8 cellular contexts compared by ENCODE assay signal in the genomic region with DNA sequence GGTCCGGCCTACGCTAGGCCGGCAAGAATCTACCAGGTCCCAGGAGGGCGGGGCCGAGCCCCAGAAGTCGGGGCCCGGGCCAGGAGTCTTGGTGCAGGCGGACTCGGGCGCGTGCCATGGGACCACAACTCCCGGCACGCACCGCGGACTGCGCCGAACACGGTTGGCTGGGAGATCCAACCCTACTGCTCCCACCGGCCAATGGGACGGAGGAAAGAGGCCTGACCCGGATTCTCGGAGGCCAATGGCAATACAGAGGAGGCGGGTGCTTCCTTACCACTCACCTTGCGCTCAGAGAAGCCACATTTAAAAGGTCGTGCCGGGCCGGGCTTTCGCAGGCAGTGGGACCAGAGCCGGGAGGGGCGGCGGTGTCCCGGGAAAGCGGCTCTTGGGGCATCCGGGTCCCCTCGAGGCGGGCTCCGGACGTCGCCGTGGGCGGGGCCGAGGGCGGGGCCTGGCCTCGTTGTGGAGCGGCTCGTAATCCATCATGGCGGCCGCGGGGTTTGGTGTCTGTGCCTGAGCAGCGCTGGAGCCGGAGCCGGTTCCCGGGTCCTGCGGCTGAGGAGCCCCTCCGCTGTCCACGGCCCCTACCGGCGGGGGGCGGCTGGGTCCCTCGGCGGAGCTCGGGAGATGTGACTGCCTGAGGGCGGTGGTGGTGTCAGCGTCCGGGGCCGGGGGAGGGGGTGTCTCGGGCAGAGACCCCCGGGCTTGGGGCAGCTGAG. TPM values are rescaled to one million over a fixed set of nuclear protein-coding genes. Genes with fewer than 3 reads are reported as not detected.
DNase-seq lines count a peak whose midpoint lies in the region; ATAC-seq and TF ChIP-seq lines count a peak whose summit lies in the region.

No MANE protein-coding gene starts in this region.

- no peaks in the 10 kb centered on the region for H3K27me3 Mint-ChIP-seq in activated T-helper 1 cell treated with anti-CD3 and anti-CD28 coated beads, Interleukin-12 subunit alpha, Interleukin-12 subunit beta, Interleukin-2, Interleukin-4 antibody, amounts not matched to agents 30 ng/mL and 10 ng/mL and 1 ng/mL, durations not matched to agents 14 hours and 24 hours and 36 hours (ENCODE audit: insufficient read depth)
- H3K27me3 Mint-ChIP-seq in naive B cell = no peaks in the 10 kb centered on the region

- H3K27ac Mint-ChIP-seq in activated T-helper 1 cell treated with anti-CD3 and anti-CD28 coated beads, Interleukin-12 subunit alpha, Interleukin-12 subunit beta, Interleukin-2, Interleukin-4 antibody, amounts not matched to agents 30 ng/mL and 10 ng/mL and 1 ng/mL, durations not matched to agents 14 hours and 24 hours and 36 hours = peak overlapping the region; percentile 87
- H3K27ac Mint-ChIP-seq in naive B cell = peak overlapping the region; percentile 91 to 98 (median 95)
- peak overlapping the region; percentile 93 for H3K27ac Mint-ChIP-seq in stimulated activated effector memory CD8-positive, alpha-beta T cell treated with anti-CD3 and anti-CD28 coated beads, Interleukin-12 subunit alpha, Interleukin-12 subunit beta, amount 100 ng/mL, for 72 hours

- peak; percentile 60 to 86 for TF ChIP-seq POLR2A in Peyer's patch (IDR thresholded peaks at IDR 0.05)

- intact Hi-C loops in activated T-helper 1 cell treated with anti-CD3 and anti-CD28 coated beads, Interleukin-12 subunit alpha, Interleukin-12 subunit beta, Interleukin-2, Interleukin-4 antibody, amounts not matched to agents 30 ng/mL and 10 ng/mL and 1 ng/mL, durations not matched to agents 14 hours and 24 hours and 36 hours (cut with micrococcal nuclease) = loop anchor here (1.0 to 10.0 kb wide), 5 partner anchors 19 to 413 kb away; partner anchors contain the start of genes ABL1, EXOSC2, FUBP3 and NUP214

- peak overlapping the region; percentile 94 for H2AFZ ChIP-seq in DND-41 (ENCODE audit: low read depth, low read length)

- peak; percentile 96 for DNase-seq in DND-41
- peak; percentile 97 to 99 (median 97) for DNase-seq in Peyer's patch
- DNase-seq in activated T-helper 1 cell treated with anti-CD3 and anti-CD28 coated beads, Interleukin-12 subunit alpha, Interleukin-12 subunit beta, Interleukin-2, Interleukin-4 antibody, amounts not matched to agents 30 ng/mL and 10 ng/mL and 1 ng/mL, durations not matched to agents 14 hours and 24 hours and 36 hours (ENCODE audit: low spot score) = peak; percentile 94
- DNase-seq in fibroblast of gingiva (ENCODE audit: low read depth) = peak; percentile 99
- DNase-seq in naive B cell = peak; percentile 97
- peak; percentile 90 to 97 for DNase-seq in stimulated activated effector memory CD8-positive, alpha-beta T cell treated with anti-CD3 and anti-CD28 coated beads, Interleukin-12 subunit alpha, Interleukin-12 subunit beta, amount 100 ng/mL, for 72 hours (ENCODE audit: low spot score in 2 of 2)

- H3K36me3 Mint-ChIP-seq in activated T-helper 1 cell treated with anti-CD3 and anti-CD28 coated beads, Interleukin-12 subunit alpha, Interleukin-12 subunit beta, Interleukin-2, Interleukin-4 antibody, amounts not matched to agents 30 ng/mL and 10 ng/mL and 1 ng/mL, durations not matched to agents 14 hours and 24 hours and 36 hours (ENCODE audit: low read depth) = peaks cover 3% of the 10 kb centered on the region
- no peaks in the 10 kb centered on the region for H3K36me3 Mint-ChIP-seq in naive B cell
- H3K36me3 Mint-ChIP-seq in stimulated activated effector memory CD8-positive, alpha-beta T cell treated with anti-CD3 and anti-CD28 coated beads, Interleukin-12 subunit alpha, Interleukin-12 subunit beta, amount 100 ng/mL, for 72 hours = peaks cover 7% of the 10 kb centered on the region

- H3K4me1 ChIP-seq in DND-41 (ENCODE audit: insufficient read depth, low read length) (peaks cover 45% of the 10 kb centered on the region), Peyer's patch (peaks cover 0 to 32% (median 3%) of the 10 kb centered on the region in 4 donors)

- H3K36me3 ChIP-seq in DND-41 (ENCODE audit: insufficient read depth, low read length) (no peaks in the 10 kb centered on the region), KOPT-K1 (ENCODE audit: insufficient read depth, low read length) (no peaks in the 10 kb centered on the region; the same call in 1 of the 2 replicates), Peyer's patch (no peaks in the 10 kb centered on the region)

- H3K9me3 Mint-ChIP-seq in activated T-helper 1 cell treated with anti-CD3 and anti-CD28 coated beads, Interleukin-12 subunit alpha, Interleukin-12 subunit beta, Interleukin-2, Interleukin-4 antibody, amounts not matched to agents 30 ng/mL and 10 ng/mL and 1 ng/mL, durations not matched to agents 14 hours and 24 hours and 36 hours = no peaks in the 10 kb centered on the region
- H3K9me3 Mint-ChIP-seq in naive B cell = no peaks in the 10 kb centered on the region
- H3K9me3 Mint-ChIP-seq in stimulated activated effector memory CD8-positive, alpha-beta T cell treated with anti-CD3 and anti-CD28 coated beads, Interleukin-12 subunit alpha, Interleukin-12 subunit beta, amount 100 ng/mL, for 72 hours = no peaks in the 10 kb centered on the region

- ATAC-seq in DND-41 (ENCODE audit: insufficient read depth, low read depth) (peak; percentile 96), GM21825 (IDR thresholded peaks at IDR 0.05; ENCODE audit: unreplicated experiment) (peak; percentile 92), naive B cell (ENCODE audit: low read depth in 2 of 2) (peak; percentile 95 to 97)
- peak; percentile 98 for ATAC-seq in stimulated activated effector memory CD8-positive, alpha-beta T cell treated with anti-CD3 and anti-CD28 coated beads, Interleukin-12 subunit alpha, Interleukin-12 subunit beta, amount 100 ng/mL, for 72 hours

- peaks cover 30% of the 10 kb centered on the region for H3K4me1 Mint-ChIP-seq in activated T-helper 1 cell treated with anti-CD3 and anti-CD28 coated beads, Interleukin-12 subunit alpha, Interleukin-12 subunit beta, Interleukin-2, Interleukin-4 antibody, amounts not matched to agents 30 ng/mL and 10 ng/mL and 1 ng/mL, durations not matched to agents 14 hours and 24 hours and 36 hours (ENCODE audit: low read depth)
- peaks cover 21 to 45% (median 38%) of the 10 kb centered on the region in 3 donors for H3K4me1 Mint-ChIP-seq in naive B cell
- H3K4me1 Mint-ChIP-seq in stimulated activated effector memory CD8-positive, alpha-beta T cell treated with anti-CD3 and anti-CD28 coated beads, Interleukin-12 subunit alpha, Interleukin-12 subunit beta, amount 100 ng/mL, for 72 hours = peaks cover 26% of the 10 kb centered on the region

- peaks cover 46% of the 10 kb centered on the region for H3K79me2 ChIP-seq in DND-41 (ENCODE audit: insufficient read depth, low read length)

- no peak for TF ChIP-seq CTCF in DND-41 (IDR thresholded peaks at IDR 0.05; ENCODE audit: borderline replicate concordance, extremely low read depth, low read length, poor library complexity, severe bottlenecking)
- no peak for TF ChIP-seq CTCF in Peyer's patch (IDR thresholded peaks at IDR 0.05)

- peak overlapping the region; percentile 84 for H3K4me2 ChIP-seq in DND-41 (ENCODE audit: insufficient read depth, low read length)

- H3K27me3 ChIP-seq in DND-41 (ENCODE audit: insufficient read depth, low read length, poor library complexity) (no peaks in the 10 kb centered on the region), Peyer's patch (no peaks in the 10 kb centered on the region)

- H4K20me1 ChIP-seq in DND-41 (ENCODE audit: insufficient read depth, low read length) = no peaks in the 10 kb centered on the region

- H3K4me3 Mint-ChIP-seq in activated T-helper 1 cell treated with anti-CD3 and anti-CD28 coated beads, Interleukin-12 subunit alpha, Interleukin-12 subunit beta, Interleukin-2, Interleukin-4 antibody, amounts not matched to agents 30 ng/mL and 10 ng/mL and 1 ng/mL, durations not matched to agents 14 hours and 24 hours and 36 hours = peak overlapping the region; percentile 95
- peak overlapping the region; percentile 89 to 98 (median 96) for H3K4me3 Mint-ChIP-seq in naive B cell
- H3K4me3 Mint-ChIP-seq in stimulated activated effector memory CD8-positive, alpha-beta T cell treated with anti-CD3 and anti-CD28 coated beads, Interleukin-12 subunit alpha, Interleukin-12 subunit beta, amount 100 ng/mL, for 72 hours = peak overlapping the region; percentile 89

- H3K9ac ChIP-seq in DND-41 (ENCODE audit: low read depth, low read length) = peak overlapping the region; percentile 84

- H3K4me3 ChIP-seq in DND-41 (ENCODE audit: low read depth in 1 of 2, low read length in 2 of 2) (peak overlapping the region; percentile 54 to 68; a peak in 3 of 4 replicates), Peyer's patch (peak overlapping the region; percentile 88 to 97 (median 92))

- H3K27ac ChIP-seq in DND-41 (ENCODE audit: low read length) (peak overlapping the region; percentile 82), KOPT-K1 (ENCODE audit: low read depth, low read length, poor library complexity, severe bottlenecking) (peak overlapping the region; percentile 80), Peyer's patch (peak overlapping the region; percentile 94 to 98 (median 96))

- H3K9me3 ChIP-seq in DND-41 (ENCODE audit: insufficient read depth, low read length, severe bottlenecking) (no peaks in the 10 kb centered on the region), KOPT-K1 (ENCODE audit: insufficient read depth, low read length, poor library complexity, severe bottlenecking) (no peaks in the 10 kb centered on the region), Peyer's patch (no peaks in the 10 kb centered on the region)

RNA-seq across cellular contexts. Expression of gene EXOSC2, which starts 19.1 kb away (rescaled TPM):
- total RNA-seq in Peyer's patch = 10 to 100 TPM; 19.1 to 33.8 (median 20.8) TPM
- total RNA-seq in activated T-helper 1 cell treated with anti-CD3 and anti-CD28 coated beads, Interleukin-12 subunit alpha, Interleukin-12 subunit beta, Interleukin-2, Interleukin-4 antibody, amounts not matched to agents 30 ng/mL and 10 ng/mL and 1 ng/mL, durations not matched to agents 14 hours and 24 hours and 36 hours = 107 TPM in 2 replicates
- 10 to 100 TPM; 24.1 to 41.1 (median 26.9) TPM for polyA plus RNA-seq in naive B cell (ENCODE audit: low read depth in 6 of 6)

RNA-seq across cellular contexts. Expression of gene PRDM12, which starts 48.3 kb away (rescaled TPM):
- total RNA-seq in Peyer's patch = 1 to 10 TPM in 1 of 4 donors, not detected in 3; 1.8 TPM
- 0.31 and 0.32 TPM in 2 replicates for total RNA-seq in activated T-helper 1 cell treated with anti-CD3 and anti-CD28 coated beads, Interleukin-12 subunit alpha, Interleukin-12 subunit beta, Interleukin-2, Interleukin-4 antibody, amounts not matched to agents 30 ng/mL and 10 ng/mL and 1 ng/mL, durations not matched to agents 14 hours and 24 hours and 36 hours
- polyA plus RNA-seq in naive B cell (ENCODE audit: low read depth in 6 of 6) = not detected

Comparison
In these comparisons a context has a peak if more than half of its experiments do, and no peak if none do; other contexts are left out.
1. Peak in every context shown above with its lines: DNase-seq, ATAC-seq, H3K4me3 ChIP-seq and H3K27ac ChIP-seq.